In the genomic region with DNA sequence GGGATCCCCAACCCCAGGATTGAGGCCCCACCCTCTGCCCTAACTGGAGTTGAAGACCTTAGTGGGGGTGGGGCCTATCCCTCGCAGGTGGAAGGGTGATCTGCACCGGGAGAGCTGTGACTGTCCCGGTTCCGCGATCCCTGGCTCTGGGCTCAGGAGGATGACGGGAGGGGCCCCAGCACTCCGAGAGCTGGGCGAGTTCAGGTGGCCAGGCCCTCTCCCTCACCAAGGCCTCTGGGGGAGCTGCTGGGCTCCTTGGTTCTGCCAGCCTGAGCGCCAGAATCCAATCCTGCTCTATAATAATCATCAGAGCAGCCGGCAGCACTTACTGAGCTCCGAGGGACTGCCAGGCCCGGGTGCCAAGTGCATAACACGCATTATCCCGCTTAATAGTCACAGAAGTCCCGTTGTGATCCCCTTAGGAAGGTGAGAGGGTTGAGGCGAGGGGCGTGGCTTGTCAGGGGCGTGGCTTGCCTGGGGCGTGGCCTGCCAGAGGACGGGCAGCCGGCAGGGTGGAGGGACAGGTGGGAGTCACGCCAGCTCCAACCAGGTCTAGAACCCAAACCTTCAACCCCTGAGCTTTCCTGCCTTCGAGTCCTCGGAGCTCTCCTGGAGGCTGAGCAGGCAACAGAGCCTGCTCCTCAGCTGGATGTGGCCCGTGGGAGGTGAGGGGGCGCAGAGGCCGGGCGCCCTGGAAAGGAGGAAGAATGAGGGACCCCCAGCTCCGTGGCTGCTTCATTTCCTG, we compare ENCODE assay signal across 8 cellular contexts. TPM values are rescaled to one million over a fixed set of nuclear protein-coding genes. Genes with fewer than 3 reads are reported as not detected.
DNase-seq lines count a peak whose midpoint lies in the region; ATAC-seq, FAIRE-seq and TF ChIP-seq lines count a peak whose summit lies in the region.

No MANE protein-coding gene starts in this region.

- peak overlapping the region; percentile 52 for H3K4me3 Mint-ChIP-seq in central memory CD8-positive, alpha-beta T cell

- POLR2A ChIA-PET in HepG2 (lab: Yijun Ruan, JAX) = no interaction called here

- in situ Hi-C loops in HepG2 (cut with HindIII; ENCODE audit: extremely low pct_ligation_motif_present, low pct_unique_long_range_greater_than_20kb) = no loop called here

- no peak overlapping the region for H3K27ac Mint-ChIP-seq in central memory CD8-positive, alpha-beta T cell (ENCODE audit: low read depth)

- intact Hi-C loops in HepG2 (cut with micrococcal nuclease; ENCODE audit: unreplicated experiment) = no loop called here

- H3K4me1 ChIP-seq in HepG2 (ENCODE audit: insufficient read depth, low read length) = peaks cover 38% of the 10 kb centered on the region

- no peaks in the 10 kb centered on the region for H4K20me1 ChIP-seq in HepG2 (ENCODE audit: insufficient read depth, low read length)

- H3K27me3 ChIP-seq in HepG2 (ENCODE audit: control insufficient read depth in 1 of 2, insufficient read depth in 2 of 2, low read length in 2 of 2) = peaks cover 3 to 38% of the 10 kb centered on the region in 2 experiments; a peak in 4 of 5 replicates

- BruUV-seq in HepG2 (replicated peaks; lab: Mats Ljungman, UMichigan) = no TSS peak

- WGBS in HepG2 (ENCODE audit: low lambda C conversion rate) = 42% methylated on average over 14 of the region's 29 CpGs

- TF ChIP-seq EP300 in Ishikawa (IDR thresholded peaks at IDR 0.05; ENCODE audit: borderline replicate concordance) (no peak), HepG2 (IDR thresholded peaks at IDR 0.05; ENCODE audit: low read depth in 2 of 2, low read length in 2 of 2) (no peak), HepG2 (CRISPR knock-in tag; IDR thresholded peaks at IDR 0.05; ENCODE audit: borderline replicate concordance) (no peak)

- TF ChIP-seq POLR2A in HepG2 (IDR thresholded peaks at IDR 0.05; ENCODE audit: insufficient read depth in 1 of 2, low read depth in 2 of 2, low read length in 2 of 2) = no peak

- no peaks in the 10 kb centered on the region for H3K36me3 Mint-ChIP-seq in central memory CD8-positive, alpha-beta T cell (ENCODE audit: insufficient read depth)

- H3K9ac ChIP-seq in HepG2 (ENCODE audit: insufficient read depth, low read depth, low read length) = no peak overlapping the region

- peak; percentile 57 to 70 for ATAC-seq in activated CD4-positive, CD25-positive, alpha-beta regulatory T cell treated with anti-CD3 and anti-CD28 coated beads, Interleukin-2, amount 50 U/mL, for 24 hours
- ATAC-seq in central memory CD8-positive, alpha-beta T cell (replicated peaks; ENCODE audit: extremely low read depth, poor library complexity, severe bottlenecking) = peak; percentile 52
- peak; percentile 65 for ATAC-seq in HepG2
- ATAC-seq in GM18519 (IDR thresholded peaks at IDR 0.05; ENCODE audit: low FRiP score, unreplicated experiment) = no peak

- CTCF ChIA-PET in HepG2 (lab: Yijun Ruan, JAX; ENCODE audit: low intra/inter-chr PET ratio, low total read pairs) = no interaction called here

- H3K27ac ChIP-seq in HepG2 (ENCODE audit: extremely low read length, insufficient read depth, low read length) = no peak overlapping the region

- H3K9me3 ChIP-seq in HepG2 (ENCODE audit: low read length) = no peaks in the 10 kb centered on the region

- H3K36me3 ChIP-seq in HepG2 (replicated peaks in 1 of 2; ENCODE audit: control insufficient read depth in 1 of 2, insufficient read depth in 2 of 2, low read length in 2 of 2) = no peaks in the 10 kb centered on the region

- peak; percentile 61 for DNase-seq in AG20443 (ENCODE audit: low spot score)
- DNase-seq in central memory CD8-positive, alpha-beta T cell (ENCODE audit: low spot score in 2 of 2) = peak in 1 of 2 donors; percentile 44
- no peak for DNase-seq in HepG2 (ENCODE audit: low spot score)
- DNase-seq in stimulated activated CD4-positive, alpha-beta T cell treated with anti-CD3 and anti-CD28 coated beads, TNF-alpha, amount 100 ng/mL, for 48 hours (ENCODE audit: low read depth in 3 of 3) = peak; percentile 18 to 65 (median 25)
- DNase-seq in pons (ENCODE audit: low spot score) = no peak

- H3K79me2 ChIP-seq in HepG2 (ENCODE audit: insufficient read depth, low read length) = no peaks in the 10 kb centered on the region

- H3K9me3 Mint-ChIP-seq in central memory CD8-positive, alpha-beta T cell = no peaks in the 10 kb centered on the region

- H3K4me2 ChIP-seq in HepG2 (ENCODE audit: low read depth, low read length) = no peak overlapping the region; the same call in 1 of the 2 replicates

- H3K4me3 ChIP-seq in HepG2 (replicated peaks in 1 of 3; ENCODE audit: insufficient read depth in 1 of 3, low read depth in 2 of 3, low read length in 3 of 3) = peak overlapping the region in 1 of 3 experiments; percentile 4; a peak in 1 of 6 replicates

- H3K27me3 Mint-ChIP-seq in central memory CD8-positive, alpha-beta T cell = peaks cover 61% of the 10 kb centered on the region

- FAIRE-seq in HepG2 (lab: Jason Lieb, UNC) = no peak

- H2AFZ ChIP-seq in HepG2 (ENCODE audit: low read length) = no peak overlapping the region

- TF ChIP-seq RAD21 in Ishikawa (IDR thresholded peaks at IDR 0.05; ENCODE audit: low read depth) (no peak), HepG2 (CRISPR knock-in tag; IDR thresholded peaks at IDR 0.05) (no peak)

- TF ChIP-seq CTCF in HepG2 (CRISPR knock-in tag; IDR thresholded peaks at IDR 0.05) = no peak

- peaks cover 12% of the 10 kb centered on the region for H3K4me1 Mint-ChIP-seq in central memory CD8-positive, alpha-beta T cell

TF ChIP-seq in Ishikawa, 13 proteins besides CTCF, POLR2A, EP300 and RAD21:
- TF ChIP-seq FOXM1 (IDR thresholded peaks at IDR 0.05; ENCODE audit: borderline replicate concordance, low read depth) (no peak), ZBTB7A (IDR thresholded peaks at IDR 0.05; ENCODE audit: low read depth) (0 out of 2 replicates have a peak, but pooled peaks have one; percentile 26)

TF ChIP-seq in HepG2, 621 proteins besides CTCF, POLR2A, EP300 and RAD21 (continues in another document):
- no peak for TF ChIP-seq MAFG (CRISPR knock-in tag; IDR thresholded peaks at IDR 0.05)
- TF ChIP-seq UBTF (CRISPR knock-in tag; IDR thresholded peaks at IDR 0.05) = no peak
- TF ChIP-seq FOXP1 (IDR thresholded peaks at IDR 0.05) = no peak
- TF ChIP-seq FOXP1 (CRISPR knock-in tag; IDR thresholded peaks at IDR 0.05) = no peak
- TF ChIP-seq, protein P1, sequence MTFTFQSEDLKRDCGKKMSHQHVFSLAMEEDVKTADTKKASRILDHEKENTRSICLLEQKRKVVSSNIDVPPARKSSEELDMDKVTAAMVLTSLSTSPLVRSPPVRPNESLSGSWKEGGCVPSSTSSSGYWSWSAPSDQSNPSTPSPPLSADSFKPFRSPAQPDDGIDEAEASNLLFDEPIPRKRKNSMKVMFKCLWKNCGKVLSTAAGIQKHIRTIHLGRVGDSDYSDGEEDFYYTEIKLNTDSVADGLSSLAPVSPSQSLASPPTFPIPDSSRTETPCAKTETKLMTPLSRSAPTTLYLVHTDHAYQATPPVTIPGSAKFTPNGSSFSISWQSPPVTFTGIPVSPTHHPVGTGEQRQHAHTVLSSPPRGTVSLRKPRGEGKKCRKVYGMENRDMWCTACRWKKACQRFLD (CRISPR knock-in tag; IDR thresholded peaks at IDR 0.05; ENCODE audit: borderline replicate concordance) = no peak
- no peak for TF ChIP-seq RXRB (CRISPR knock-in tag; IDR thresholded peaks at IDR 0.05; ENCODE audit: borderline replicate concordance)
- no peak for TF ChIP-seq EZH2 (conservative IDR thresholded peaks at IDR 0.05; ENCODE audit: low read depth, low read length)
- no peak for TF ChIP-seq MZF1 (CRISPR knock-in tag; IDR thresholded peaks at IDR 0.05; ENCODE audit: borderline replicate concordance)
- no peak for TF ChIP-seq ZC3H13 (CRISPR knock-in tag; IDR thresholded peaks at IDR 0.05)

RNA-seq across cellular contexts. Expression of gene SYT7, which starts 7.2 kb away (rescaled TPM):
- 0.81 and 1.4 TPM in 2 replicates for total RNA-seq in HepG2 (2016; rRNA removed; fragmentation: Illumina TruSeq; extraction: Trizol)
- 1.2 and 2.8 TPM in 2 replicates for total RNA-seq in HepG2 (2016; cell fraction: cytosol; rRNA removed; fragmentation: Illumina TruSeq; extraction: Trizol; ENCODE audit: low read depth)
- total RNA-seq in HepG2 (2016; cell fraction: insoluble cytoplasmic fraction; rRNA removed; fragmentation: Illumina TruSeq; extraction: Trizol) = 1.6 TPM in 2 replicates
- total RNA-seq in HepG2 (2016; cell fraction: membrane; rRNA removed; fragmentation: Illumina TruSeq; extraction: Trizol) = 2.9 and 3.9 TPM in 2 replicates
- 1.2 and 1.9 TPM in 2 replicates for total RNA-seq in HepG2 (2016; cell fraction: nucleus; rRNA removed; fragmentation: Illumina TruSeq; extraction: Trizol)
- 4.4 and 6.2 TPM in 2 replicates for polyA plus RNA-seq in HepG2 (2011; rRNA removed)
- polyA plus RNA-seq in HepG2 (2011; cell fraction: cytosol; rRNA removed) = 3.5 and 4.0 TPM in 2 replicates
- 13.8 and 15.6 TPM in 2 replicates for polyA plus RNA-seq in HepG2 (2011; cell fraction: nucleus; rRNA removed)
- 8.2 and 9.2 TPM in 2 replicates for polyA plus RNA-seq in HepG2 (2012)
- 2.3 and 2.9 TPM in 2 replicates for polyA plus RNA-seq in HepG2 (2016; cell fraction: cytosol; fragmentation: Illumina TruSeq; extraction: Trizol; ENCODE audit: low read depth)
- 2.0 and 2.2 TPM in 2 replicates for polyA plus RNA-seq in HepG2 (2016; cell fraction: insoluble cytoplasmic fraction; fragmentation: Illumina TruSeq; extraction: Trizol; ENCODE audit: low read depth)
- 3.2 and 3.7 TPM in 2 replicates for polyA plus RNA-seq in HepG2 (2016; cell fraction: membrane; fragmentation: Illumina TruSeq; extraction: Trizol; ENCODE audit: low read depth)
- polyA plus RNA-seq in HepG2 (2016; cell fraction: nucleus; fragmentation: Illumina TruSeq; extraction: Trizol; ENCODE audit: insufficient read depth, low read depth) = 3.0 and 3.7 TPM in 2 replicates
- polyA minus RNA-seq in HepG2 (2011; rRNA and poly(A)+ RNA removed; ENCODE audit: low replicate concordance) = 2.1 and 7.7 TPM in 2 replicates
- 2.9 and 7.2 TPM in 2 replicates for polyA minus RNA-seq in HepG2 (2011; cell fraction: cytosol; rRNA and poly(A)+ RNA removed)
- 1.7 and 2.9 TPM in 2 replicates for polyA minus RNA-seq in HepG2 (2011; cell fraction: nucleus; rRNA and poly(A)+ RNA removed)

Comparison
In these comparisons a context has a peak if more than half of its experiments do, and no peak if none do; other contexts are left out.
1. DNase-seq: peak in AG20443 (single experiment) and stimulated activated CD4-positive, alpha-beta T cell treated with anti-CD3 and anti-CD28 coated beads, TNF-alpha, amount 100 ng/mL, for 48 hours (3 of 3); none in HepG2 (single experiment) and pons (single experiment).